34 cellular contexts compared by ENCODE assay signal in genomic region chr6:100487638-100488037, GRCh38. TPM values are rescaled to one million over a fixed set of nuclear protein-coding genes. Genes with fewer than 3 reads are reported as not detected.
"Had no signal": no experiment of that assay in that cellular context is flagged by ENCODE, and none has a peak within 500 bp of the region (broad histone marks: within the 10 kb centered on the region; RNA-seq: fewer than 3 reads in every experiment).

No MANE protein-coding gene starts in this region.

- ATAC-seq: activated CD4-positive, alpha-beta T cell treated with anti-CD3 and anti-CD28 coated beads for 36 hours; activated CD4-positive, CD25-positive, alpha-beta regulatory T cell treated with anti-CD3 and anti-CD28 coated beads, Interleukin-2, amount 50 U/mL, for 24 hours; activated CD8-positive, alpha-beta memory T cell treated with anti-CD3 and anti-CD28 coated beads, Interleukin-2, amount 10 ng/mL, durations not matched to agents 7 days and 5 days; activated CD8-positive, alpha-beta T cell treated with anti-CD3 and anti-CD28 coated beads, Interleukin-2, amount 10 ng/mL, durations not matched to agents 7 days and 5 days; activated naive CD4-positive, alpha-beta T cell treated with anti-CD3 and anti-CD28 coated beads, Interleukin-2, amount 50 U/mL, for 72 hours; body of pancreas had no signal

- H3K27ac ChIP-seq: adrenal gland, body of pancreas, brain microvascular endothelial cell, breast epithelium, VCaP had no signal

- H3K9me3 ChIP-seq: adrenal gland, body of pancreas, breast epithelium had no signal

- FAIRE-seq: astrocyte, TTC549 had no signal

- H3K4me3 ChIP-seq: adrenal gland, body of pancreas, breast epithelium had no signal

- H3K36me3 ChIP-seq: adrenal gland, brain microvascular endothelial cell, breast epithelium had no signal

- H3K4me1 ChIP-seq: adrenal gland, breast epithelium had no signal

- DNase-seq: activated B cell treated with CpG ODN at 0.5 μM for 24 hours; activated CD4-positive, alpha-beta memory T cell treated with anti-CD3 and anti-CD28 coated beads, Interleukin-2, amount 10 ng/mL, durations not matched to agents 7 days and 5 days; activated CD4-positive, alpha-beta T cell treated with anti-CD3 and anti-CD28 coated beads for 1 hour; activated CD4-positive, alpha-beta T cell treated with anti-CD3 and anti-CD28 coated beads for 36 hours; activated CD4-positive, alpha-beta T cell treated with anti-CD3 and anti-CD28 coated beads for 48 hours; activated CD4-positive, alpha-beta T cell treated with anti-CD3 and anti-CD28 coated beads, Interleukin-2, amount 10 ng/mL, durations not matched to agents 7 days and 5 days; activated CD4-positive, alpha-beta T cell treated with anti-CD3 and anti-CD28 coated beads, Interleukin-2, amount 50 U/mL, for 48 hours; activated CD8-positive, alpha-beta memory T cell treated with anti-CD3 and anti-CD28 coated beads for 24 hours; activated CD8-positive, alpha-beta memory T cell treated with anti-CD3 and anti-CD28 coated beads, Interleukin-2, amount 10 ng/mL, durations not matched to agents 7 days and 5 days; activated CD8-positive, alpha-beta memory T cell treated with anti-CD3 and anti-CD28 coated beads, Interleukin-2, amount 50 U/mL, for 48 hours; activated CD8-positive, alpha-beta T cell treated with anti-CD3 and anti-CD28 coated beads, Interleukin-2, amount 10 ng/mL, durations not matched to agents 7 days and 5 days; activated effector memory CD4-positive, alpha-beta T cell treated with Interleukin-2 at 50 U/mL for 16 hours; activated gamma-delta T cell; activated naive CD4-positive, alpha-beta T cell treated with anti-CD3 and anti-CD28 coated beads, Interleukin-2, amount 50 U/mL, for 16 hours; activated naive CD4-positive, alpha-beta T cell treated with Interleukin-2 at 50 U/mL for 16 hours; activated naive CD8-positive, alpha-beta T cell treated with anti-CD3 and anti-CD28 coated beads for 36 hours; activated T-cell treated with anti-CD3 and anti-CD28 coated beads, Interleukin-2, amount 50 U/mL, for 24 hours; activated T-cell treated with anti-CD3 and anti-CD28 coated beads, Interleukin-2, amount 50 U/mL, for 48 hours; adrenal gland; amniotic stem cell; aorta; body of pancreas; brain microvascular endothelial cell; central memory CD4-positive, alpha-beta T cell; T-helper 2 cell; T-helper 9 cell had no signal

- H3K27me3 ChIP-seq: adrenal gland, body of pancreas, brain microvascular endothelial cell, breast epithelium had no signal

RNA-seq across cellular contexts. Expression of gene SIM1, which starts 22.9 kb away (rescaled TPM):
- total RNA-seq: activated B cell treated with CpG ODN at 0.5 μM for 24 hours; activated CD4-positive, alpha-beta T cell treated with anti-CD3 and anti-CD28 coated beads for 36 hours; activated CD4-positive, alpha-beta T cell treated with anti-CD3 and anti-CD28 coated beads, Interleukin-2, amount 10 ng/mL, durations not matched to agents 7 days and 5 days; activated CD8-positive, alpha-beta T cell treated with anti-CD3 and anti-CD28 coated beads, Interleukin-2, amount 10 ng/mL, durations not matched to agents 7 days and 5 days; activated naive CD4-positive, alpha-beta T cell treated with anti-CD3 and anti-CD28 coated beads, Interleukin-2, amount 50 U/mL, for 72 hours; activated naive CD8-positive, alpha-beta T cell treated with anti-CD3 and anti-CD28 coated beads for 36 hours; activated T-helper 2 cell treated with anti-CD3 and anti-CD28 coated beads, Interferon-gamma antibody, Interleukin-2, Interleukin-4, amounts not matched to agents 10 μg/mL and 5 μg/mL and 100 μg/mL, durations not matched to agents 14 hours and 24 hours and 36 hours; adrenal gland; astrocyte; cerebellum had no signal
- polyA plus RNA-seq: adrenal gland, aorta had no signal
